Comparison of ENCODE assay signal across 1 cellular context in genomic region chr20:33825340-33826269, GRCh38.
TF ChIP-seq lines count a peak whose summit lies in the region.

No MANE protein-coding gene starts in this region.

TF ChIP-seq in HepG2, 621 proteins besides CTCF, POLR2A, EP300 and RAD21 (continued from another document and continues in another):
- no peak for TF ChIP-seq PRDM10 (CRISPR knock-in tag; IDR thresholded peaks at IDR 0.05; ENCODE audit: low read depth)
- TF ChIP-seq JUN (CRISPR knock-in tag; IDR thresholded peaks at IDR 0.05) = no peak
- TF ChIP-seq ZBTB34 (CRISPR knock-in tag; IDR thresholded peaks at IDR 0.05) = peak; percentile 67; the same call in 1 of the 2 replicates
- TF ChIP-seq TOE1 (CRISPR knock-in tag; IDR thresholded peaks at IDR 0.05) = no peak
- no peak for TF ChIP-seq SETDB1 (CRISPR knock-in tag; IDR thresholded peaks at IDR 0.05; ENCODE audit: borderline replicate concordance)
- TF ChIP-seq ZNF781 (CRISPR knock-in tag; IDR thresholded peaks at IDR 0.05; ENCODE audit: borderline replicate concordance, not compliant biosample characterization) = peak; percentile 18
- TF ChIP-seq GFI1 (CRISPR knock-in tag; IDR thresholded peaks at IDR 0.05; ENCODE audit: borderline replicate concordance) = peak; percentile 86; the same call in 1 of the 2 replicates
- TF ChIP-seq KDM2A (CRISPR knock-in tag; IDR thresholded peaks at IDR 0.05; ENCODE audit: borderline replicate concordance, low read depth) = 0 out of 2 replicates have a peak, but pooled peaks have one; percentile 32
- TF ChIP-seq GRHL1 (CRISPR knock-in tag; conservative IDR thresholded peaks at IDR 0.05) = no peak
- TF ChIP-seq DMAP1 (CRISPR knock-in tag; IDR thresholded peaks at IDR 0.05) = no peak
- no peak for TF ChIP-seq ZBTB10 (CRISPR knock-in tag; IDR thresholded peaks at IDR 0.05; ENCODE audit: borderline replicate concordance)
- no peak for TF ChIP-seq FOXM1 (CRISPR knock-in tag; IDR thresholded peaks at IDR 0.05)
- no peak for TF ChIP-seq ZBTB37 (CRISPR knock-in tag; IDR thresholded peaks at IDR 0.05)
- TF ChIP-seq TAF1 (CRISPR knock-in tag; IDR thresholded peaks at IDR 0.05) = no peak
- TF ChIP-seq POGZ (CRISPR knock-in tag; IDR thresholded peaks at IDR 0.05) = no peak
- TF ChIP-seq IRF1 (CRISPR knock-in tag; IDR thresholded peaks at IDR 0.05; ENCODE audit: low read depth) = no peak
- TF ChIP-seq CEBPZ (IDR thresholded peaks at IDR 0.05; ENCODE audit: low read length) = no peak
- no peak for TF ChIP-seq ZBTB44 (CRISPR knock-in tag; IDR thresholded peaks at IDR 0.05)
- no peak for TF ChIP-seq ZNF747 (CRISPR knock-in tag; IDR thresholded peaks at IDR 0.05; ENCODE audit: borderline replicate concordance)
- TF ChIP-seq ZNF432 (CRISPR knock-in tag; IDR thresholded peaks at IDR 0.05; ENCODE audit: borderline replicate concordance) = no peak
- no peak for TF ChIP-seq AGO2 (optimal IDR thresholded peaks at IDR 0.05; ENCODE audit: low read depth, low read length)
- TF ChIP-seq MEIS1 (CRISPR knock-in tag; IDR thresholded peaks at IDR 0.05; ENCODE audit: borderline replicate concordance) = peak; percentile 68; the same call in 1 of the 2 replicates
- TF ChIP-seq ZNF749 (CRISPR knock-in tag; IDR thresholded peaks at IDR 0.05; ENCODE audit: borderline replicate concordance) = no peak
- TF ChIP-seq ZNF574 (CRISPR knock-in tag; IDR thresholded peaks at IDR 0.05) = no peak
- no peak for TF ChIP-seq CBX5 (CRISPR knock-in tag; IDR thresholded peaks at IDR 0.05; ENCODE audit: borderline replicate concordance)
- TF ChIP-seq SUZ12 (IDR thresholded peaks at IDR 0.05; ENCODE audit: low read depth, low read length) = no peak
- TF ChIP-seq ZGPAT (CRISPR knock-in tag; IDR thresholded peaks at IDR 0.05) = peak; percentile 52
- no peak for TF ChIP-seq IKZF5 (CRISPR knock-in tag; IDR thresholded peaks at IDR 0.05)
- 0 out of 2 replicates have a peak, but pooled peaks have one; percentile 15 for TF ChIP-seq KDM4B (CRISPR knock-in tag; IDR thresholded peaks at IDR 0.05)
- peak; percentile 36; the same call in 1 of the 2 replicates for TF ChIP-seq ZNF556 (CRISPR knock-in tag; IDR thresholded peaks at IDR 0.05; ENCODE audit: borderline replicate concordance)
- no peak for TF ChIP-seq ZNF563 (CRISPR knock-in tag; IDR thresholded peaks at IDR 0.05)
- TF ChIP-seq ETV6 (CRISPR knock-in tag; conservative IDR thresholded peaks at IDR 0.05) = no peak
